1 cellular context compared by ENCODE assay signal in genomic region chr17:17087424-17088103, GRCh38.
TF ChIP-seq lines count a peak whose summit lies in the region.

No MANE protein-coding gene starts in this region.

TF ChIP-seq in K562, 482 proteins besides CTCF, POLR2A, EP300 and RAD21 (continued from another document):
- TF ChIP-seq NKRF (IDR thresholded peaks at IDR 0.05; ENCODE audit: borderline replicate concordance) (no peak), NR1H2 (CRISPR knock-in tag; IDR thresholded peaks at IDR 0.05) (no peak), DEAF1 (CRISPR knock-in tag; IDR thresholded peaks at IDR 0.05) (no peak), ZNF395 (CRISPR knock-in tag; IDR thresholded peaks at IDR 0.05) (no peak), CEBPZ (IDR thresholded peaks at IDR 0.05; ENCODE audit: borderline replicate concordance, low read depth, low read length) (no peak), ZNF740 (CRISPR knock-in tag; IDR thresholded peaks at IDR 0.05) (no peak), ZNF740 (tag; IDR thresholded peaks at IDR 0.05) (no peak), SUPT5H (IDR thresholded peaks at IDR 0.05) (no peak), ARID3A (IDR thresholded peaks at IDR 0.05; ENCODE audit: borderline replicate concordance, low read depth, low read length) (no peak), CEBPG (CRISPR knock-in tag; IDR thresholded peaks at IDR 0.05) (no peak), CEBPG (tag; conservative IDR thresholded peaks at IDR 0.05 in 1 of 2, IDR thresholded peaks at IDR 0.05 in 1 of 2) (no peak), ZNF311 (CRISPR knock-in tag; IDR thresholded peaks at IDR 0.05) (no peak), NEUROD1 (IDR thresholded peaks at IDR 0.05; ENCODE audit: borderline replicate concordance, low read depth, low read length, partially characterized antibody) (no peak), DIDO1 (tag; IDR thresholded peaks at IDR 0.05; ENCODE audit: low read depth) (no peak), PHB2 (IDR thresholded peaks at IDR 0.05; ENCODE audit: low read depth) (no peak), ZNF133 (CRISPR knock-in tag; IDR thresholded peaks at IDR 0.05) (no peak)
